8 cellular contexts compared by ENCODE assay signal in genomic region chr1:6491480-6491962, GRCh38. TPM values are rescaled to one million over a fixed set of nuclear protein-coding genes. Genes with fewer than 3 reads are reported as not detected.
A peak's percentile ranks its signal among the peaks of the same experiment; 100 is the strongest.
DNase-seq lines count a peak whose midpoint lies in the region; ATAC-seq and TF ChIP-seq lines count a peak whose summit lies in the region.

Gene PLEKHG5 (minus strand): TSS chr1:6491667. CDS start chr1:6477571, 14,096 bp downstream.

- DNase-seq in Calu3 (no peak), NCI-H69 (lab: John Stamatoyannopoulos, UW) (peak; percentile 18), dermis blood vessel endothelial cell (peak; percentile 88), memory B cell (ENCODE audit: low spot score in 2 of 2) (no peak), upper lobe of right lung (no peak), DMS153 (lab: John Stamatoyannopoulos, UW) (no peak), head of caudate nucleus (no peak)
- DNase-seq in effector CD8-positive, alpha-beta T cell (lab: John Stamatoyannopoulos, UW): no peak

- no peaks in the 10 kb centered on the region for H3K36me3 ChIP-seq in upper lobe of right lung

- H3K9me3 Mint-ChIP-seq in Calu3 (ENCODE audit: low read depth, unreplicated experiment) (no peaks in the 10 kb centered on the region), memory B cell (no peaks in the 10 kb centered on the region)

- peaks cover 50% of the 10 kb centered on the region for H3K27me3 Mint-ChIP-seq in Calu3 (ENCODE audit: unreplicated experiment)
- peaks cover 11% of the 10 kb centered on the region for H3K27me3 Mint-ChIP-seq in memory B cell

- intact Hi-C loops in Calu3 (cut with micrococcal nuclease; ENCODE audit: unreplicated experiment): no loop called here
- intact Hi-C loops in upper lobe of right lung (cut with DNase I): no loop called here
- intact Hi-C loops in head of caudate nucleus (cut with DNase I): no loop called here

- peaks cover 10% of the 10 kb centered on the region for H3K4me1 Mint-ChIP-seq in Calu3 (ENCODE audit: low read depth, unreplicated experiment)
- H3K4me1 Mint-ChIP-seq in memory B cell: peaks cover 14% of the 10 kb centered on the region

- H3K27ac Mint-ChIP-seq in Calu3 (ENCODE audit: unreplicated experiment) (no peak within 1 kb of the TSS), memory B cell (no peak within 1 kb of the TSS)

- H3K36me3 Mint-ChIP-seq in Calu3 (ENCODE audit: insufficient read depth, unreplicated experiment) (peaks cover 12% of the 10 kb centered on the region), memory B cell (no peaks in the 10 kb centered on the region)

- ATAC-seq in memory B cell (ENCODE audit: low read depth) (no peak), upper lobe of right lung (no peak)

- peak within 1 kb of the TSS; percentile 53 for H3K4me3 ChIP-seq in upper lobe of right lung

- CTCF ChIA-PET in Calu3 (lab: Charles Lee): interaction anchor here (0.6 kb wide), 1 partner anchor 68 kb away, joined by 3 read pairs; no protein-coding TSS in a partner anchor

- no TSS peak for BruUV-seq in Calu3 (replicated peaks; lab: Mats Ljungman, UMichigan)

- no peaks in the 10 kb centered on the region for H3K27me3 ChIP-seq in upper lobe of right lung

- peaks cover 23% of the 10 kb centered on the region for H3K4me1 ChIP-seq in upper lobe of right lung

- H3K27ac ChIP-seq in upper lobe of right lung: peak within 1 kb of the TSS; percentile 67

- no peaks in the 10 kb centered on the region for H3K9me3 ChIP-seq in upper lobe of right lung

- H3K4me3 Mint-ChIP-seq in Calu3 (ENCODE audit: low read depth, unreplicated experiment) (peak within 1 kb of the TSS; percentile 72), memory B cell (peak within 1 kb of the TSS; percentile 74)

- no peak for TF ChIP-seq CTCF in Calu3 (IDR thresholded peaks at IDR 0.05; ENCODE audit: unreplicated experiment)
- no peak for TF ChIP-seq CTCF in upper lobe of right lung (IDR thresholded peaks at IDR 0.05)

RNA-seq across cellular contexts. Expression of gene PLEKHG5, which starts in this region (rescaled TPM):
- total RNA-seq in Calu3 (2022) (5.1 and 7.8 TPM in 2 replicates), dermis blood vessel endothelial cell (36.9 and 50.9 TPM in 2 replicates), upper lobe of right lung (12.2 TPM)

Comparison
In these comparisons a context has a peak if more than half of its experiments do, and no peak if none do; other contexts are left out.
1. DNase-seq: peak in NCI-H69 (single experiment) and dermis blood vessel endothelial cell (single experiment); none in Calu3 (single experiment), memory B cell (0 of 2), upper lobe of right lung (single experiment), DMS153 (single experiment), head of caudate nucleus (0 of 42) and effector CD8-positive, alpha-beta T cell (single experiment).